In genomic region chr2:26049641-26050040, GRCh38 we compare ENCODE assay signal across 24 cellular contexts. TPM values are rescaled to one million over a fixed set of nuclear protein-coding genes. Genes with fewer than 3 reads are reported as not detected.
DNase-seq lines count a peak whose midpoint lies in the region; ATAC-seq and TF ChIP-seq lines count a peak whose summit lies in the region.
"Had no signal": no experiment of that assay in that cellular context is flagged by ENCODE, and none has a peak within 500 bp of the region (broad histone marks: within the 10 kb centered on the region; RNA-seq: fewer than 3 reads in every experiment).

No MANE protein-coding gene starts in this region.

- H3K4me3 Mint-ChIP-seq in CD4-positive, CD25-positive, alpha-beta regulatory T cell, result peak overlapping the region in 3 of 4 donors; percentile 27 to 84 (median 44)
- H3K4me3 Mint-ChIP-seq: CD4-positive, alpha-beta T cell; H9 had no signal

- peaks cover 40 to 76% (median 60%) of the 10 kb centered on the region in 4 donors for H3K4me1 Mint-ChIP-seq in CD4-positive, CD25-positive, alpha-beta regulatory T cell

- TF ChIP-seq CTCF in DND-41 (IDR thresholded peaks at IDR 0.05; ENCODE audit: borderline replicate concordance, extremely low read depth, low read length, poor library complexity, severe bottlenecking), result no peak
- TF ChIP-seq CTCF in mammary epithelial cell (conservative IDR thresholded peaks at IDR 0.05 in 1 of 2, IDR thresholded peaks at IDR 0.05 in 1 of 2; ENCODE audit: extremely low read depth in 1 of 2, insufficient read depth in 1 of 2, low read depth in 1 of 2, low read length in 2 of 2), result no peak
- no peak for TF ChIP-seq CTCF in body of pancreas (IDR thresholded peaks at IDR 0.05)

- H3K36me3 Mint-ChIP-seq in CD4-positive, CD25-positive, alpha-beta regulatory T cell, result peaks cover 9% of the 10 kb centered on the region

- peaks cover 24% of the 10 kb centered on the region for H3K4me1 ChIP-seq in CD4-positive, CD25-positive, alpha-beta regulatory T cell (ENCODE audit: control insufficient read depth, insufficient read depth, low read length, poor library complexity, severe bottlenecking)
- H3K4me1 ChIP-seq in DND-41 (ENCODE audit: insufficient read depth, low read length) (peaks cover 3% of the 10 kb centered on the region), mammary epithelial cell (ENCODE audit: insufficient read depth, low read length) (no peaks in the 10 kb centered on the region), body of pancreas (peaks cover 15% of the 10 kb centered on the region)
- H3K4me1 ChIP-seq in effector memory CD4-positive, alpha-beta T cell (ENCODE audit: control insufficient read depth, insufficient read depth, low read length, poor library complexity, severe bottlenecking), result peaks cover 5% of the 10 kb centered on the region

- no TSS peak for BruUV-seq in mammary epithelial cell (replicated peaks; lab: Mats Ljungman, UMichigan)

- dilution Hi-C loops in mammary epithelial cell (cut with HindIII; ENCODE audit: low sequenced_read_pairs), result loop anchor here (5.0 kb wide), 1 partner anchor 57 kb away; no protein-coding TSS in a partner anchor

- H3K4me2 ChIP-seq in DND-41 (ENCODE audit: insufficient read depth, low read length), result no peak overlapping the region
- peak overlapping the region; percentile 28 for H3K4me2 ChIP-seq in mammary epithelial cell (ENCODE audit: insufficient read depth, low read depth, low read length)

- TF ChIP-seq POLR2A in body of pancreas (IDR thresholded peaks at IDR 0.05), result no peak

- ATAC-seq in CD4-positive, CD25-positive, alpha-beta regulatory T cell (ENCODE audit: low read depth in 2 of 2), result no peak
- ATAC-seq in DND-41 (ENCODE audit: insufficient read depth, low read depth), result no peak
- ATAC-seq in body of pancreas, result no peak
- ATAC-seq: GM12878, HepG2, K562, Panc1 had no signal

- intact Hi-C loops in mammary epithelial cell (cut with micrococcal nuclease) (no loop called here), body of pancreas (cut with DNase I) (no loop called here)

- no peaks in the 10 kb centered on the region for H3K9me3 Mint-ChIP-seq in CD4-positive, CD25-positive, alpha-beta regulatory T cell
- H3K9me3 Mint-ChIP-seq: CD4-positive, alpha-beta T cell; H9 had no signal

- no peak overlapping the region for H3K27ac ChIP-seq in CD4-positive, CD25-positive, alpha-beta regulatory T cell (ENCODE audit: insufficient read depth, low read length, poor library complexity, severe bottlenecking)
- H3K27ac ChIP-seq in DND-41 (ENCODE audit: low read length), result peak overlapping the region; percentile 26; the same call in 1 of the 2 replicates
- no peak overlapping the region for H3K27ac ChIP-seq in mammary epithelial cell (ENCODE audit: insufficient read depth, low read depth, low read length)
- no peak overlapping the region for H3K27ac ChIP-seq in body of pancreas
- H3K27ac ChIP-seq in effector memory CD4-positive, alpha-beta T cell (ENCODE audit: insufficient read depth, low read length, poor library complexity, severe bottlenecking), result no peak overlapping the region
- H3K27ac ChIP-seq: GM23248, HL-60 had no signal

- H4K20me1 ChIP-seq in DND-41 (ENCODE audit: insufficient read depth, low read length), result peaks cover 57% of the 10 kb centered on the region
- peaks cover 18% of the 10 kb centered on the region for H4K20me1 ChIP-seq in mammary epithelial cell (ENCODE audit: insufficient read depth, low read length)

- in situ Hi-C loops in mammary epithelial cell (cut with MboI; ENCODE audit: low sequenced_read_pairs in 2 of 2), result no loop called here

- H3K27me3 ChIP-seq in CD4-positive, CD25-positive, alpha-beta regulatory T cell (ENCODE audit: control insufficient read depth, insufficient read depth, low read length), result no peaks in the 10 kb centered on the region
- no peaks in the 10 kb centered on the region for H3K27me3 ChIP-seq in DND-41 (ENCODE audit: insufficient read depth, low read length, poor library complexity)
- no peaks in the 10 kb centered on the region for H3K27me3 ChIP-seq in mammary epithelial cell (ENCODE audit: insufficient read depth, low read length)
- no peaks in the 10 kb centered on the region for H3K27me3 ChIP-seq in body of pancreas
- no peaks in the 10 kb centered on the region for H3K27me3 ChIP-seq in effector memory CD4-positive, alpha-beta T cell (replicated peaks; ENCODE audit: control insufficient read depth, insufficient read depth, low read length, poor library complexity, severe bottlenecking)

- no peak for DNase-seq in CD4-positive, CD25-positive, alpha-beta regulatory T cell
- no peak for DNase-seq in DND-41
- peak; percentile 39 for DNase-seq in mammary epithelial cell
- peak; percentile 1 for DNase-seq in islet precursor cell
- DNase-seq in NCI-H1694 (lab: John Stamatoyannopoulos, UW), result no peak
- DNase-seq in body of pancreas, result no peak
- DNase-seq in effector memory CD4-positive, alpha-beta T cell, result no peak
- DNase-seq: CD4-positive, alpha-beta T cell; COR-L47; DMS79; GM23248; H9; NCI-H1092; NCI-H1436 treated with DMSO at 0.1 percent for 48 hours; NCI-H2029; NCI-H2227 treated with DMSO at 0.1 percent for 48 hours; NCI-H510A treated with DMSO at 0.1 percent for 48 hours; NCI-H748 treated with DMSO at 0.1 percent for 48 hours; NK-92 treated with Interleukin-12 subunit alpha and Interleukin-12 subunit beta, amount 100 ng/mL, for 24 hours had no signal

- H3K79me2 ChIP-seq in DND-41 (ENCODE audit: insufficient read depth, low read length) (peaks cover 95% of the 10 kb centered on the region), mammary epithelial cell (ENCODE audit: insufficient read depth, low read length) (peaks cover 99% of the 10 kb centered on the region)

- no peaks in the 10 kb centered on the region for H3K9me3 ChIP-seq in CD4-positive, CD25-positive, alpha-beta regulatory T cell (ENCODE audit: control insufficient read depth in 2 of 2, low read length in 2 of 2)
- H3K9me3 ChIP-seq in DND-41 (ENCODE audit: insufficient read depth, low read length, severe bottlenecking) (no peaks in the 10 kb centered on the region), mammary epithelial cell (replicated peaks; ENCODE audit: insufficient read depth, low read length) (no peaks in the 10 kb centered on the region), body of pancreas (no peaks in the 10 kb centered on the region)
- H3K9me3 ChIP-seq in effector memory CD4-positive, alpha-beta T cell (ENCODE audit: control insufficient read depth, low read length), result no peaks in the 10 kb centered on the region

- peak overlapping the region in 1 of 3 donors; percentile 44 for H3K27ac Mint-ChIP-seq in CD4-positive, CD25-positive, alpha-beta regulatory T cell
- H3K27ac Mint-ChIP-seq: CD4-positive, alpha-beta T cell; H9 had no signal

- no peaks in the 10 kb centered on the region for H3K36me3 ChIP-seq in CD4-positive, CD25-positive, alpha-beta regulatory T cell (ENCODE audit: control insufficient read depth, insufficient read depth, low read length)
- H3K36me3 ChIP-seq in DND-41 (ENCODE audit: insufficient read depth, low read length) (no peaks in the 10 kb centered on the region), mammary epithelial cell (ENCODE audit: insufficient read depth, low read length) (peaks cover 2% of the 10 kb centered on the region), body of pancreas (replicated peaks in 1 of 2; ENCODE audit: insufficient read depth in 1 of 2, low read depth in 2 of 2) (no peaks in the 10 kb centered on the region)
- no peaks in the 10 kb centered on the region for H3K36me3 ChIP-seq in effector memory CD4-positive, alpha-beta T cell (ENCODE audit: control insufficient read depth, insufficient read depth, low read length)

- no peaks in the 10 kb centered on the region for H3K27me3 Mint-ChIP-seq in CD4-positive, CD25-positive, alpha-beta regulatory T cell
- H3K27me3 Mint-ChIP-seq: CD4-positive, alpha-beta T cell had no signal

- H3K9ac ChIP-seq in DND-41 (ENCODE audit: low read depth, low read length), result no peak overlapping the region
- no peak overlapping the region for H3K9ac ChIP-seq in mammary epithelial cell (ENCODE audit: insufficient read depth, low read length)
- H3K9ac ChIP-seq: GM23248 had no signal

- no peak overlapping the region for H2AFZ ChIP-seq in DND-41 (ENCODE audit: low read depth, low read length)
- H2AFZ ChIP-seq in mammary epithelial cell (ENCODE audit: low read depth, low read length), result no peak overlapping the region
- H2AFZ ChIP-seq: GM23248 had no signal

- CTCF ChIA-PET in mammary epithelial cell (lab: Charles Lee; ENCODE audit: low non-redundant PET), result no interaction called here

- H3K4me3 ChIP-seq in CD4-positive, CD25-positive, alpha-beta regulatory T cell (ENCODE audit: low read depth, low read length), result no peak overlapping the region
- H3K4me3 ChIP-seq in DND-41 (ENCODE audit: low read depth in 1 of 2, low read length in 2 of 2), result no peak overlapping the region
- no peak overlapping the region for H3K4me3 ChIP-seq in mammary epithelial cell (replicated peaks in 1 of 3; ENCODE audit: insufficient read depth in 1 of 3, low read depth in 2 of 3, low read length in 3 of 3)
- H3K4me3 ChIP-seq in body of pancreas, result no peak overlapping the region
- no peak overlapping the region for H3K4me3 ChIP-seq in effector memory CD4-positive, alpha-beta T cell (ENCODE audit: insufficient read depth, low read depth, low read length, poor library complexity, severe bottlenecking)
- H3K4me3 ChIP-seq: GM12878, GM23248, K562 had no signal

- WGBS in mammary epithelial cell (ENCODE audit: low coverage, missing lambda C conversion rate), result 53% methylated on average over 1 of the region's 1 CpG
- 96 to 100% methylated on average over 1 of the region's 1 CpG for WGBS in body of pancreas, 2 donors

RNA-seq across cellular contexts. Expression of gene RAB10, which starts 15.8 kb away (rescaled TPM):
- total RNA-seq in CD4-positive, CD25-positive, alpha-beta regulatory T cell, result 40.8 TPM
- polyA plus RNA-seq in CD4-positive, CD25-positive, alpha-beta regulatory T cell, result 100 to 1,000 TPM in 3 of 4 donors, 10 to 100 TPM in 1; 94.0 to 132 (median 115) TPM
- total RNA-seq in mammary epithelial cell, result 100 to 1,000 TPM; 127 to 188 TPM
- 94.8 TPM for polyA plus RNA-seq in mammary epithelial cell
- 49.8 TPM for polyA minus RNA-seq in mammary epithelial cell
- 100 to 1,000 TPM in 1 of 2 donors, 10 to 100 TPM in 1; 41.5 to 115 TPM for total RNA-seq in body of pancreas

Comparison
In these comparisons a context has a peak if more than half of its experiments do, and no peak if none do; other contexts are left out.
1. DNase-seq: peak in mammary epithelial cell (single experiment) and islet precursor cell (single experiment); none in CD4-positive, CD25-positive, alpha-beta regulatory T cell (0 of 3), DND-41 (single experiment), NCI-H1694 (single experiment), body of pancreas (0 of 4) and effector memory CD4-positive, alpha-beta T cell (0 of 3).